Comparison of ENCODE assay signal across 1 cellular context in genomic region chr9:123353984-123354591, GRCh38.
TF ChIP-seq lines count a peak whose summit lies in the region.

No MANE protein-coding gene starts in this region.

TF ChIP-seq in K562, 482 proteins besides CTCF, POLR2A, EP300 and RAD21 (continued from another document):
- TF ChIP-seq DEAF1 (CRISPR knock-in tag; IDR thresholded peaks at IDR 0.05) (peak; percentile 88), ZNF507 (tag; conservative IDR thresholded peaks at IDR 0.05) (no peak), RERE (CRISPR knock-in tag; IDR thresholded peaks at IDR 0.05; ENCODE audit: borderline replicate concordance) (0 out of 2 replicates have a peak, but pooled peaks have one; percentile 3), BHLHE40 (IDR thresholded peaks at IDR 0.05; ENCODE audit: low read length) (peak; percentile 51; the same call in 1 of the 2 replicates), ZNF143 (CRISPR knock-in tag; IDR thresholded peaks at IDR 0.05) (peak; percentile 55; the same call in 1 of the 2 replicates), CBFA2T2 (conservative IDR thresholded peaks at IDR 0.05) (0 out of 2 replicates have a peak, but pooled peaks have one; percentile 15), SPI1 (IDR thresholded peaks at IDR 0.05; ENCODE audit: borderline replicate concordance, low read depth, low read length) (no peak), ZNF586 (CRISPR knock-in tag; conservative IDR thresholded peaks at IDR 0.05) (no peak), FOXA3 (CRISPR knock-in tag; conservative IDR thresholded peaks at IDR 0.05 in 1 of 2, IDR thresholded peaks at IDR 0.05 in 1 of 2) (peak in 1 of 2 experiments; percentile 27; a peak in 1 of 4 replicates), ZNF121 (CRISPR knock-in tag; conservative IDR thresholded peaks at IDR 0.05) (no peak), SMAD4 (CRISPR knock-in tag; conservative IDR thresholded peaks at IDR 0.05) (peak; percentile 60), KDM1A (IDR thresholded peaks at IDR 0.05) (peak; percentile 64 to 84), RBM25 (IDR thresholded peaks at IDR 0.05; ENCODE audit: low read depth, low read length, severe bottlenecking) (peak; percentile 89), CTCFL (IDR thresholded peaks at IDR 0.05; ENCODE audit: borderline replicate concordance, insufficient read depth, low read depth, low read length, poor library complexity, severe bottlenecking) (peak; percentile 35), KLF16 (IDR thresholded peaks at IDR 0.05) (peak; percentile 29; the same call in 1 of the 2 replicates), TEAD1 (CRISPR knock-in tag; IDR thresholded peaks at IDR 0.05) (peak in 1 of 2 experiments; percentile 84; a peak in 1 of 4 replicates), FOXP1 (CRISPR knock-in tag; IDR thresholded peaks at IDR 0.05) (peak; percentile 68; the same call in 1 of the 2 replicates)
